1 cellular context compared by ENCODE assay signal in the genomic region with DNA sequence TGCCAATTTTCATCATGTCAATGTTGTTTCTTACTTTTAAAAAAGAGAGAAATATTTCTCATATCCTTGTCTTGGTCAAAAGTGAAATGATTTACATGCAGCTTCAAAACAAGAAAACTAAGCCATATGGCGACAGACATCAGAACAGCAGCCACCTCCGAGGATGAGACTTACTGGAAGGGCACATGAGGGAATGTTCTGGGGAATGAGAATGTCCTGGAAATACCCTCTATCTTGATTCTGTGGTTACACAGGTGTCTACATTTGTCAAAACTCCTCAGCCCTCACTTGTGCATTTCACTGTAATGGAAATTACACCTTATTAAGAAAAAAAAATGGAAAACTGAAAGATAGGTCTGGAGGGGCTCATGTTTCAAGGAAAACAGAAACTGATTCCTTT.
TF ChIP-seq lines count a peak whose summit lies in the region.

No MANE protein-coding gene starts in this region.

TF ChIP-seq in WTC11, 78 proteins besides CTCF, POLR2A, EP300 and RAD21 (continued from another document):
- TF ChIP-seq, protein P1, sequence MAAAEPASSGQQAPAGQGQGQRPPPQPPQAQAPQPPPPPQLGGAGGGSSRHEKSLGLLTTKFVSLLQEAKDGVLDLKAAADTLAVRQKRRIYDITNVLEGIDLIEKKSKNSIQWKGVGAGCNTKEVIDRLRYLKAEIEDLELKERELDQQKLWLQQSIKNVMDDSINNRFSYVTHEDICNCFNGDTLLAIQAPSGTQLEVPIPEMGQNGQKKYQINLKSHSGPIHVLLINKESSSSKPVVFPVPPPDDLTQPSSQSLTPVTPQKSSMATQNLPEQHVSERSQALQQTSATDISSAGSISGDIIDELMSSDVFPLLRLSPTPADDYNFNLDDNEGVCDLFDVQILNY (CRISPR knock-in tag; IDR thresholded peaks at IDR 0.05): no peak
- TF ChIP-seq, protein P2, sequence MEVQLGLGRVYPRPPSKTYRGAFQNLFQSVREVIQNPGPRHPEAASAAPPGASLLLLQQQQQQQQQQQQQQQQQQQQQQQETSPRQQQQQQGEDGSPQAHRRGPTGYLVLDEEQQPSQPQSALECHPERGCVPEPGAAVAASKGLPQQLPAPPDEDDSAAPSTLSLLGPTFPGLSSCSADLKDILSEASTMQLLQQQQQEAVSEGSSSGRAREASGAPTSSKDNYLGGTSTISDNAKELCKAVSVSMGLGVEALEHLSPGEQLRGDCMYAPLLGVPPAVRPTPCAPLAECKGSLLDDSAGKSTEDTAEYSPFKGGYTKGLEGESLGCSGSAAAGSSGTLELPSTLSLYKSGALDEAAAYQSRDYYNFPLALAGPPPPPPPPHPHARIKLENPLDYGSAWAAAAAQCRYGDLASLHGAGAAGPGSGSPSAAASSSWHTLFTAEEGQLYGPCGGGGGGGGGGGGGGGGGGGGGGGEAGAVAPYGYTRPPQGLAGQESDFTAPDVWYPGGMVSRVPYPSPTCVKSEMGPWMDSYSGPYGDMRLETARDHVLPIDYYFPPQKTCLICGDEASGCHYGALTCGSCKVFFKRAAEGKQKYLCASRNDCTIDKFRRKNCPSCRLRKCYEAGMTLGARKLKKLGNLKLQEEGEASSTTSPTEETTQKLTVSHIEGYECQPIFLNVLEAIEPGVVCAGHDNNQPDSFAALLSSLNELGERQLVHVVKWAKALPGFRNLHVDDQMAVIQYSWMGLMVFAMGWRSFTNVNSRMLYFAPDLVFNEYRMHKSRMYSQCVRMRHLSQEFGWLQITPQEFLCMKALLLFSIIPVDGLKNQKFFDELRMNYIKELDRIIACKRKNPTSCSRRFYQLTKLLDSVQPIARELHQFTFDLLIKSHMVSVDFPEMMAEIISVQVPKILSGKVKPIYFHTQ (CRISPR knock-in tag; IDR thresholded peaks at IDR 0.05): no peak
- TF ChIP-seq SMAD4 (CRISPR knock-in tag; IDR thresholded peaks at IDR 0.05) (no peak), MXD4 (CRISPR knock-in tag; IDR thresholded peaks at IDR 0.05; ENCODE audit: borderline replicate concordance) (no peak), TEAD4 (CRISPR knock-in tag; IDR thresholded peaks at IDR 0.05) (no peak), CBFB (CRISPR knock-in tag; IDR thresholded peaks at IDR 0.05; ENCODE audit: low read depth) (no peak), FOXP4 (CRISPR knock-in tag; IDR thresholded peaks at IDR 0.05) (no peak)
- TF ChIP-seq, protein P3, sequence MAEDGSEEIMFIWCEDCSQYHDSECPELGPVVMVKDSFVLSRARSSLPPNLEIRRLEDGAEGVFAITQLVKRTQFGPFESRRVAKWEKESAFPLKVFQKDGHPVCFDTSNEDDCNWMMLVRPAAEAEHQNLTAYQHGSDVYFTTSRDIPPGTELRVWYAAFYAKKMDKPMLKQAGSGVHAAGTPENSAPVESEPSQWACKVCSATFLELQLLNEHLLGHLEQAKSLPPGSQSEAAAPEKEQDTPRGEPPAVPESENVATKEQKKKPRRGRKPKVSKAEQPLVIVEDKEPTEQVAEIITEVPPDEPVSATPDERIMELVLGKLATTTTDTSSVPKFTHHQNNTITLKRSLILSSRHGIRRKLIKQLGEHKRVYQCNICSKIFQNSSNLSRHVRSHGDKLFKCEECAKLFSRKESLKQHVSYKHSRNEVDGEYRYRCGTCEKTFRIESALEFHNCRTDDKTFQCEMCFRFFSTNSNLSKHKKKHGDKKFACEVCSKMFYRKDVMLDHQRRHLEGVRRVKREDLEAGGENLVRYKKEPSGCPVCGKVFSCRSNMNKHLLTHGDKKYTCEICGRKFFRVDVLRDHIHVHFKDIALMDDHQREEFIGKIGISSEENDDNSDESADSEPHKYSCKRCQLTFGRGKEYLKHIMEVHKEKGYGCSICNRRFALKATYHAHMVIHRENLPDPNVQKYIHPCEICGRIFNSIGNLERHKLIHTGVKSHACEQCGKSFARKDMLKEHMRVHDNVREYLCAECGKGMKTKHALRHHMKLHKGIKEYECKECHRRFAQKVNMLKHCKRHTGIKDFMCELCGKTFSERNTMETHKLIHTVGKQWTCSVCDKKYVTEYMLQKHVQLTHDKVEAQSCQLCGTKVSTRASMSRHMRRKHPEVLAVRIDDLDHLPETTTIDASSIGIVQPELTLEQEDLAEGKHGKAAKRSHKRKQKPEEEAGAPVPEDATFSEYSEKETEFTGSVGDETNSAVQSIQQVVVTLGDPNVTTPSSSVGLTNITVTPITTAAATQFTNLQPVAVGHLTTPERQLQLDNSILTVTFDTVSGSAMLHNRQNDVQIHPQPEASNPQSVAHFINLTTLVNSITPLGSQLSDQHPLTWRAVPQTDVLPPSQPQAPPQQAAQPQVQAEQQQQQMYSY (CRISPR knock-in tag; IDR thresholded peaks at IDR 0.05): no peak
- TF ChIP-seq, protein P4, sequence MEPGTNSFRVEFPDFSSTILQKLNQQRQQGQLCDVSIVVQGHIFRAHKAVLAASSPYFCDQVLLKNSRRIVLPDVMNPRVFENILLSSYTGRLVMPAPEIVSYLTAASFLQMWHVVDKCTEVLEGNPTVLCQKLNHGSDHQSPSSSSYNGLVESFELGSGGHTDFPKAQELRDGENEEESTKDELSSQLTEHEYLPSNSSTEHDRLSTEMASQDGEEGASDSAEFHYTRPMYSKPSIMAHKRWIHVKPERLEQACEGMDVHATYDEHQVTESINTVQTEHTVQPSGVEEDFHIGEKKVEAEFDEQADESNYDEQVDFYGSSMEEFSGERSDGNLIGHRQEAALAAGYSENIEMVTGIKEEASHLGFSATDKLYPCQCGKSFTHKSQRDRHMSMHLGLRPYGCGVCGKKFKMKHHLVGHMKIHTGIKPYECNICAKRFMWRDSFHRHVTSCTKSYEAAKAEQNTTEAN (CRISPR knock-in tag; IDR thresholded peaks at IDR 0.05): no peak
TF ChIP-seq in WTC11: peak in this region for 0.
